ENCODE assay signal across 8 cellular contexts in genomic region chr12:71440393-71441349, GRCh38. TPM values are rescaled to one million over a fixed set of nuclear protein-coding genes. Genes with fewer than 3 reads are reported as not detected.
DNase-seq lines count a peak whose midpoint lies in the region; ATAC-seq and TF ChIP-seq lines count a peak whose summit lies in the region.
"Had no signal": no experiment of that assay in that cellular context is flagged by ENCODE, and none has a peak within 500 bp of the region (broad histone marks: within the 10 kb centered on the region; RNA-seq: fewer than 3 reads in every experiment).

No MANE protein-coding gene starts in this region.

- no peak for TF ChIP-seq POLR2A in prostate gland (IDR thresholded peaks at IDR 0.05)

- intact Hi-C loops in prostate gland (cut with DNase I), result no loop called here

- 4% methylated on average over 44 of the region's 44 CpGs for WGBS in prostate gland

- H3K27me3 ChIP-seq in foreskin keratinocyte (peaks cover 85% of the 10 kb centered on the region), prostate gland (replicated peaks; ENCODE audit: insufficient read depth) (peaks cover 6% of the 10 kb centered on the region)

- in situ Hi-C loops in GM13977 (cut with MboI; ENCODE audit: low pct_unique_long_range_greater_than_20kb, low sequenced_read_pairs, unreplicated experiment), result no loop called here

- H3K4me3 ChIP-seq in prostate gland, result peak overlapping the region; percentile 26 to 35

- H3K4me3 Mint-ChIP-seq in HFFc6, result peak overlapping the region; percentile 58; the same call in 1 of the 2 replicates
- peak overlapping the region; percentile 53 for H3K4me3 Mint-ChIP-seq in T-helper 1 cell treated with Interleukin-12 subunit alpha and Interleukin-12 subunit beta and Interleukin-4 antibody, amounts not matched to agents 30 μg/mL and 1 μg/mL, for 36 hours

- H3K27me3 Mint-ChIP-seq in HFFc6 (ENCODE audit: insufficient read depth), result peaks cover 44% of the 10 kb centered on the region
- H3K27me3 Mint-ChIP-seq in T-helper 1 cell treated with Interleukin-12 subunit alpha and Interleukin-12 subunit beta and Interleukin-4 antibody, amounts not matched to agents 30 μg/mL and 1 μg/mL, for 36 hours (ENCODE audit: low read depth), result peaks cover 60% of the 10 kb centered on the region

- DNase-seq in GM13977 (ENCODE audit: low spot score) (peak; percentile 22), HFFc6 (no peak), foreskin keratinocyte (peak in 1 of 2 donors; percentile 13), prostate gland (ENCODE audit: low spot score) (no peak), NCI-H2029 (lab: John Stamatoyannopoulos, UW) (no peak)

- no peaks in the 10 kb centered on the region for H3K36me3 ChIP-seq in prostate gland

- H3K27ac ChIP-seq in foreskin keratinocyte, result no peak overlapping the region
- no peak overlapping the region for H3K27ac ChIP-seq in prostate gland

- H3K9me3 ChIP-seq in prostate gland, result no peaks in the 10 kb centered on the region

- peaks cover under 1% of the 10 kb centered on the region; the same call in 1 of the 2 replicates for H3K36me3 Mint-ChIP-seq in HFFc6 (ENCODE audit: low read depth)
- peaks cover 5% of the 10 kb centered on the region for H3K36me3 Mint-ChIP-seq in T-helper 1 cell treated with Interleukin-12 subunit alpha and Interleukin-12 subunit beta and Interleukin-4 antibody, amounts not matched to agents 30 μg/mL and 1 μg/mL, for 36 hours (ENCODE audit: low read depth)

- H3K9me3 Mint-ChIP-seq in HFFc6, result peaks cover 8% of the 10 kb centered on the region
- peaks cover 15% of the 10 kb centered on the region for H3K9me3 Mint-ChIP-seq in T-helper 1 cell treated with Interleukin-12 subunit alpha and Interleukin-12 subunit beta and Interleukin-4 antibody, amounts not matched to agents 30 μg/mL and 1 μg/mL, for 36 hours

- H3K4me1 ChIP-seq in foreskin keratinocyte (no peaks in the 10 kb centered on the region), prostate gland (replicated peaks) (peaks cover 7% of the 10 kb centered on the region)

- H3K4me1 Mint-ChIP-seq in HFFc6 (ENCODE audit: low read depth), result peaks cover 9% of the 10 kb centered on the region
- H3K4me1 Mint-ChIP-seq in T-helper 1 cell treated with Interleukin-12 subunit alpha and Interleukin-12 subunit beta and Interleukin-4 antibody, amounts not matched to agents 30 μg/mL and 1 μg/mL, for 36 hours (ENCODE audit: low read depth), result peaks cover 14% of the 10 kb centered on the region

- no peak for TF ChIP-seq CTCF in GM13977 (IDR thresholded peaks at IDR 0.05; ENCODE audit: extremely low read depth, insufficient read depth, missing control alignments)
- no peak for TF ChIP-seq CTCF in HFFc6 (IDR thresholded peaks at IDR 0.05)
- TF ChIP-seq CTCF in foreskin keratinocyte (conservative IDR thresholded peaks at IDR 0.05), result no peak
- TF ChIP-seq CTCF in prostate gland (IDR thresholded peaks at IDR 0.05), result no peak

- no peak overlapping the region for H3K27ac Mint-ChIP-seq in HFFc6
- H3K27ac Mint-ChIP-seq in T-helper 1 cell treated with Interleukin-12 subunit alpha and Interleukin-12 subunit beta and Interleukin-4 antibody, amounts not matched to agents 30 μg/mL and 1 μg/mL, for 36 hours, result no peak overlapping the region

- peak; percentile 22 for ATAC-seq in foreskin keratinocyte
- ATAC-seq in GM19035 (IDR thresholded peaks at IDR 0.05; ENCODE audit: unreplicated experiment), result no peak

RNA-seq across cellular contexts. Expression of gene LGR5, which starts 1.1 kb away (rescaled TPM):
- not detected for total RNA-seq in HFFc6 (2021; fragmentation: NEBNext Ultra II Directional; extraction: Animal tissue kit (Norgen Biotek cat#: 25700))
- total RNA-seq in foreskin keratinocyte (not detected in 2 replicates), prostate gland (under 1 TPM; 0.64 to 0.91 TPM)
- not detected in 2 replicates for polyA plus RNA-seq in foreskin keratinocyte
- total RNA-seq: T-helper 2 cell treated with Interferon-gamma antibody and Interleukin-4, amounts not matched to agents 100 ng/mL and 5 ng/mL, for 36 hours had no signal
